Comparison of ENCODE assay signal across 24 cellular contexts in genomic region chr10:14019983-14020668, GRCh38.
DNase-seq lines count a peak whose midpoint lies in the region; ATAC-seq, FAIRE-seq and TF ChIP-seq lines count a peak whose summit lies in the region.
"Had no signal": no experiment of that assay in that cellular context is flagged by ENCODE, and none has a peak within 500 bp of the region (broad histone marks: within the 10 kb centered on the region; RNA-seq: fewer than 3 reads in every experiment).

No MANE protein-coding gene starts in this region.

- peaks cover 46% of the 10 kb centered on the region for H3K4me1 Mint-ChIP-seq in type B pancreatic cell (ENCODE audit: unreplicated experiment)

- no peak overlapping the region for H2BK5ac ChIP-seq in mesendoderm (ENCODE audit: low read length)

- no peak overlapping the region for H3K27ac Mint-ChIP-seq in type B pancreatic cell
- H3K27ac Mint-ChIP-seq: CD8-positive, alpha-beta memory T cell; GM23338 had no signal

- no peaks in the 10 kb centered on the region for H3K9me3 ChIP-seq in DOHH2 (ENCODE audit: control insufficient read depth, insufficient read depth, low read length)

- no peak overlapping the region for H4K8ac ChIP-seq in mesendoderm (ENCODE audit: low read depth, low read length)

- peaks cover 14% of the 10 kb centered on the region for H3K27me3 Mint-ChIP-seq in type B pancreatic cell

- H3K4me1 ChIP-seq in DOHH2 (ENCODE audit: control insufficient read depth, low read length): peaks cover 48% of the 10 kb centered on the region
- H3K4me1 ChIP-seq in mesendoderm (ENCODE audit: control insufficient read depth, low read depth, low read length): no peaks in the 10 kb centered on the region

- TF ChIP-seq CTCF in DOHH2 (IDR thresholded peaks at IDR 0.05; ENCODE audit: low read depth, low read length, poor library complexity, severe bottlenecking) (no peak), bronchial epithelial cell (IDR thresholded peaks at IDR 0.05; ENCODE audit: insufficient read depth, low read length, severe bottlenecking) (no peak), type B pancreatic cell (conservative IDR thresholded peaks at IDR 0.05) (no peak)

- H3F3A ChIP-seq in DOHH2 (ENCODE audit: control insufficient read depth, insufficient read depth): no peaks in the 10 kb centered on the region; the same call in 1 of the 2 replicates

- no peaks in the 10 kb centered on the region for H3K79me1 ChIP-seq in mesendoderm (ENCODE audit: low read length)

- peaks cover 54% of the 10 kb centered on the region for H3K27me3 ChIP-seq in DOHH2 (ENCODE audit: control insufficient read depth, low read length)
- peaks cover 8% of the 10 kb centered on the region for H3K27me3 ChIP-seq in bronchial epithelial cell (ENCODE audit: control insufficient read depth, insufficient read depth, low read length)
- no peaks in the 10 kb centered on the region for H3K27me3 ChIP-seq in mesendoderm (ENCODE audit: insufficient read depth, low read length, poor library complexity)

- WGBS in mesendoderm (ENCODE audit: extremely low coverage, insufficient coverage, low lambda C conversion rate): no CpG with 5 or more reads among the region's 11 CpGs

- peak; percentile 13 for FAIRE-seq in bronchial epithelial cell (lab: Jason Lieb, UNC)
- FAIRE-seq: HTR-8/SVneo, RCC 7860 had no signal

- no peak overlapping the region for H3K18ac ChIP-seq in mesendoderm (ENCODE audit: low read length)

- no peaks in the 10 kb centered on the region for H3K36me3 ChIP-seq in DOHH2 (ENCODE audit: control insufficient read depth, low read length)
- no peaks in the 10 kb centered on the region for H3K36me3 ChIP-seq in bronchial epithelial cell (ENCODE audit: control insufficient read depth, insufficient read depth, low read length)
- no peaks in the 10 kb centered on the region for H3K36me3 ChIP-seq in mesendoderm (ENCODE audit: control insufficient read depth, insufficient read depth, low read length)

- no peaks in the 10 kb centered on the region for H3K9me2 ChIP-seq in DOHH2 (replicated peaks; ENCODE audit: control insufficient read depth, low read length)

- H3K27ac ChIP-seq in DOHH2 (ENCODE audit: low read depth, low read length) (no peak overlapping the region), mesendoderm (ENCODE audit: low read depth, low read length) (no peak overlapping the region)

- H3K79me2 ChIP-seq in DOHH2 (ENCODE audit: control insufficient read depth, low read length): no peaks in the 10 kb centered on the region
- H3K79me2 ChIP-seq in mesendoderm (ENCODE audit: control insufficient read depth, insufficient read depth, low read length): no peaks in the 10 kb centered on the region

- H3K4me2 ChIP-seq in DOHH2 (ENCODE audit: low read length): peak overlapping the region; percentile 13; the same call in 1 of the 2 replicates
- no peak overlapping the region for H3K4me2 ChIP-seq in mesendoderm (ENCODE audit: low read length)
- H3K4me2 ChIP-seq: GM23338 had no signal

- no peak overlapping the region for H3K23ac ChIP-seq in mesendoderm (ENCODE audit: low read length)

- H3K56ac ChIP-seq in mesendoderm (ENCODE audit: low read length): no peak overlapping the region

- H2BK15ac ChIP-seq in mesendoderm (replicated peaks; ENCODE audit: low read depth): no peak overlapping the region

- peak; percentile 46 for ATAC-seq in GM18868 (IDR thresholded peaks at IDR 0.05; ENCODE audit: unreplicated experiment)
- ATAC-seq: GM23338, SK-N-SH treated with all-trans-retinoic acid at 6 μM for 48 hours had no signal

- H3K9ac ChIP-seq in mesendoderm (ENCODE audit: low read length): no peak overlapping the region

- no peak overlapping the region for H2BK120ac ChIP-seq in mesendoderm (ENCODE audit: low read depth, low read length)

- H3K4me3 ChIP-seq in DOHH2 (ENCODE audit: low read length) (no peak overlapping the region), bronchial epithelial cell (ENCODE audit: low read depth, low read length) (no peak overlapping the region), mesendoderm (ENCODE audit: low read length) (no peak overlapping the region)
- H3K4me3 ChIP-seq: GM23338 had no signal

- DNase-seq in bronchial epithelial cell (ENCODE audit: low read depth): no peak
- DNase-seq in mesendoderm: peak; percentile 53
- no peak for DNase-seq in activated CD4-positive, alpha-beta T cell treated with anti-CD3 and anti-CD28 coated beads for 48 hours
- no peak for DNase-seq in type B pancreatic cell (ENCODE audit: extremely low spot score, unreplicated experiment)
- DNase-seq in activated naive CD4-positive, alpha-beta T cell (lab: John Stamatoyannopoulos, UW): no peak
- DNase-seq in hippocampal formation (lab: John Stamatoyannopoulos, UW): no peak
- DNase-seq: C1 segment of cervical spinal cord; CD8-positive, alpha-beta memory T cell; HCEC 1CT; Karpas-422; NCI-H1417 treated with DMSO at 0.1 percent for 48 hours; NCI-H2029 treated with DMSO at 0.1 percent for 48 hours; NCI-H2171; NCI-H446; NCI-H748 treated with DMSO at 0.1 percent for 48 hours; NK-92 treated with Interleukin-12 subunit alpha and Interleukin-12 subunit beta, amount 100 ng/mL, for 24 hours; SHP77 had no signal

- H3K4ac ChIP-seq in mesendoderm (ENCODE audit: low read depth, low read length): no peak overlapping the region

- H3K9me3 Mint-ChIP-seq in type B pancreatic cell: peaks cover 8% of the 10 kb centered on the region
- H3K9me3 Mint-ChIP-seq: GM23338 had no signal

- H2AK5ac ChIP-seq in mesendoderm (ENCODE audit: low read length): no peak overlapping the region

- H4K5ac ChIP-seq in mesendoderm (ENCODE audit: low read length): no peak overlapping the region

- H3K4me3 Mint-ChIP-seq in type B pancreatic cell: no peak overlapping the region
- H3K4me3 Mint-ChIP-seq: CD8-positive, alpha-beta memory T cell; GM23338; IgD-negative memory B cell had no signal

- H3K36me3 Mint-ChIP-seq in type B pancreatic cell: peaks cover 11% of the 10 kb centered on the region

- H4K20me1 ChIP-seq in DOHH2 (ENCODE audit: control insufficient read depth, insufficient read depth, low read depth, low read length): no peaks in the 10 kb centered on the region
